1 cellular context compared by ENCODE assay signal in the genomic region with DNA sequence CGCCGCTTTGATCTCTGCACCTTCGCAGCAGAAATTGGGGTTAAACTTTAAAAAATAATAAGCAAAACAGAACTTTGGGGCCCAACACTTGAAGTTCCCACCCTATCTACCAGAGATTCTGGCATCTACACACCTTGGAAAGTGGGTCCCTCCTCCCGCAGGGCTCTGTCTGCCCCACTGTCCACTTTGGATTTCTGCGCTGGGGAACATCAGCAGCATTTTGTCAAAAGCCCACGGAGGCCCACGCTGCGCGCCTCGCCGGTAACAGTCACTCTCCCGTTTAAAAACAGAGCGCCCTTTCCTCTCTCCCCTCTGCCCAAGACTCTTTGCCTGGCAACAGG.
A peak's percentile ranks its signal among the peaks of the same experiment; 100 is the strongest.
TF ChIP-seq lines count a peak whose summit lies in the region.

No MANE protein-coding gene starts in this region.

TF ChIP-seq in K562, 482 proteins besides CTCF, POLR2A, EP300 and RAD21:
- TF ChIP-seq, protein P1, sequence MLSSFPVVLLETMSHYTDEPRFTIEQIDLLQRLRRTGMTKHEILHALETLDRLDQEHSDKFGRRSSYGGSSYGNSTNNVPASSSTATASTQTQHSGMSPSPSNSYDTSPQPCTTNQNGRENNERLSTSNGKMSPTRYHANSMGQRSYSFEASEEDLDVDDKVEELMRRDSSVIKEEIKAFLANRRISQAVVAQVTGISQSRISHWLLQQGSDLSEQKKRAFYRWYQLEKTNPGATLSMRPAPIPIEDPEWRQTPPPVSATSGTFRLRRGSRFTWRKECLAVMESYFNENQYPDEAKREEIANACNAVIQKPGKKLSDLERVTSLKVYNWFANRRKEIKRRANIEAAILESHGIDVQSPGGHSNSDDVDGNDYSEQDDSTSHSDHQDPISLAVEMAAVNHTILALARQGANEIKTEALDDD (IDR thresholded peaks at IDR 0.05) = no peak
- TF ChIP-seq CUX1 (CRISPR knock-in tag; IDR thresholded peaks at IDR 0.05) = no peak
- 0 out of 2 replicates have a peak, but pooled peaks have one; percentile 45 for TF ChIP-seq ZNF232 (CRISPR knock-in tag; IDR thresholded peaks at IDR 0.05)
- TF ChIP-seq, protein P2, sequence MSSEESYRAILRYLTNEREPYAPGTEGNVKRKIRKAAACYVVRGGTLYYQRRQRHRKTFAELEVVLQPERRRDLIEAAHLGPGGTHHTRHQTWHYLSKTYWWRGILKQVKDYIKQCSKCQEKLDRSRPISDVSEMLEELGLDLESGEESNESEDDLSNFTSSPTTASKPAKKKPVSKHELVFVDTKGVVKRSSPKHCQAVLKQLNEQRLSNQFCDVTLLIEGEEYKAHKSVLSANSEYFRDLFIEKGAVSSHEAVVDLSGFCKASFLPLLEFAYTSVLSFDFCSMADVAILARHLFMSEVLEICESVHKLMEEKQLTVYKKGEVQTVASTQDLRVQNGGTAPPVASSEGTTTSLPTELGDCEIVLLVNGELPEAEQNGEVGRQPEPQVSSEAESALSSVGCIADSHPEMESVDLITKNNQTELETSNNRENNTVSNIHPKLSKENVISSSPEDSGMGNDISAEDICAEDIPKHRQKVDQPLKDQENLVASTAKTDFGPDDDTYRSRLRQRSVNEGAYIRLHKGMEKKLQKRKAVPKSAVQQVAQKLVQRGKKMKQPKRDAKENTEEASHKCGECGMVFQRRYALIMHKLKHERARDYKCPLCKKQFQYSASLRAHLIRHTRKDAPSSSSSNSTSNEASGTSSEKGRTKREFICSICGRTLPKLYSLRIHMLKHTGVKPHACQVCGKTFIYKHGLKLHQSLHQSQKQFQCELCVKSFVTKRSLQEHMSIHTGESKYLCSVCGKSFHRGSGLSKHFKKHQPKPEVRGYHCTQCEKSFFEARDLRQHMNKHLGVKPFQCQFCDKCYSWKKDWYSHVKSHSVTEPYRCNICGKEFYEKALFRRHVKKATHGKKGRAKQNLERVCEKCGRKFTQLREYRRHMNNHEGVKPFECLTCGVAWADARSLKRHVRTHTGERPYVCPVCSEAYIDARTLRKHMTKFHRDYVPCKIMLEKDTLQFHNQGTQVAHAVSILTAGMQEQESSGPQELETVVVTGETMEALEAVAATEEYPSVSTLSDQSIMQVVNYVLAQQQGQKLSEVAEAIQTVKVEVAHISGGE (CRISPR knock-in tag; IDR thresholded peaks at IDR 0.05) = no peak
- no peak for TF ChIP-seq ZNF311 (CRISPR knock-in tag; IDR thresholded peaks at IDR 0.05)
- TF ChIP-seq RBM14 (IDR thresholded peaks at IDR 0.05; ENCODE audit: borderline replicate concordance, insufficient read depth, low read depth, low read length) = no peak
